In genomic region chr3:51478630-51479029, GRCh38 we compare ENCODE assay signal across 14 cellular contexts. TPM values are rescaled to one million over a fixed set of nuclear protein-coding genes. Genes with fewer than 3 reads are reported as not detected.
DNase-seq lines count a peak whose midpoint lies in the region; ATAC-seq, FAIRE-seq and TF ChIP-seq lines count a peak whose summit lies in the region.
"Had no signal": no experiment of that assay in that cellular context is flagged by ENCODE, and none has a peak within 500 bp of the region (broad histone marks: within the 10 kb centered on the region; RNA-seq: fewer than 3 reads in every experiment).

No MANE protein-coding gene starts in this region.

- no peak overlapping the region for H3K56ac ChIP-seq in H1 (replicated peaks; ENCODE audit: insufficient read length, low read depth, low read length)

- no peak overlapping the region for H2BK120ac ChIP-seq in H1 (replicated peaks; ENCODE audit: low read depth, low read length)

- H4K8ac ChIP-seq in H1 (ENCODE audit: extremely low read depth, insufficient read depth, low read length) = no peak overlapping the region

- in situ Hi-C loops in HepG2 (cut with HindIII; ENCODE audit: extremely low pct_ligation_motif_present, low pct_unique_long_range_greater_than_20kb) = no loop called here

- no peak overlapping the region for H3K23ac ChIP-seq in H1 (ENCODE audit: insufficient read length)

- no peaks in the 10 kb centered on the region for H3K23me2 ChIP-seq in H1 (ENCODE audit: low read depth, low read length)

- no peaks in the 10 kb centered on the region for H3K79me1 ChIP-seq in H1 (ENCODE audit: low read depth, low read length)

- H4K91ac ChIP-seq in H1 (replicated peaks; ENCODE audit: insufficient read length, low read length) = no peak overlapping the region

- no peak for ATAC-seq in HepG2
- no peak for ATAC-seq in right lobe of liver
- ATAC-seq: HCT116 had no signal

- TF ChIP-seq POLR2A in HepG2 (IDR thresholded peaks at IDR 0.05; ENCODE audit: insufficient read depth in 1 of 2, low read depth in 2 of 2, low read length in 2 of 2) (no peak), right lobe of liver (IDR thresholded peaks at IDR 0.05) (no peak), H1 (IDR thresholded peaks at IDR 0.05; ENCODE audit: control extremely low read depth in 1 of 2, low read depth in 2 of 2, low read length in 2 of 2) (no peak)

- no peak overlapping the region for H2BK15ac ChIP-seq in H1 (ENCODE audit: low read length)

- WGBS in HepG2 (ENCODE audit: low lambda C conversion rate) = 98% methylated on average over 4 of the region's 4 CpGs
- WGBS in right lobe of liver (ENCODE audit: insufficient coverage, low coverage, low lambda C conversion rate, missing lambda C conversion rate) = 97% methylated on average over 4 of the region's 4 CpGs
- WGBS in H1 (ENCODE audit: extremely low coverage in 1 of 2, insufficient coverage in 1 of 2, insufficient read length in 1 of 2, insufficient replicate concordance in 2 of 2, low coverage in 1 of 2, low lambda C conversion rate in 2 of 2, missing lambda C conversion rate in 1 of 2), 2 experiments = 93% methylated on average over 4 of the region's 4 CpGs; no CpG with 5 or more reads in 1 of the 2 experiments

- H3K4me2 ChIP-seq in HepG2 (ENCODE audit: low read depth, low read length) (no peak overlapping the region), H1 (ENCODE audit: insufficient read depth in 1 of 2, low read depth in 2 of 2, low read length in 2 of 2) (no peak overlapping the region)
- H3K4me2 ChIP-seq: BLaER1 had no signal

- DNase-seq in NCI-H82 (lab: John Stamatoyannopoulos, UW) (peak; percentile 19), NCI-H82 treated with DMSO at 0.1 percent for 48 hours (lab: John Stamatoyannopoulos, UW; ENCODE audit: unreplicated experiment) (no peak), HepG2 (ENCODE audit: low spot score) (no peak), right lobe of liver (no peak), H1 (ENCODE audit: low read depth in 1 of 2, low spot score in 2 of 2) (no peak), dedifferentiated amniotic fluid mesenchymal stem cell (ENCODE audit: extremely low spot score) (no peak), COLO829 (ENCODE audit: low spot score) (no peak)
- DNase-seq: AML-193; CD8-positive, alpha-beta memory T cell; DMS53 had no signal

- no peak overlapping the region for H3K4me3 ChIP-seq in HepG2 (replicated peaks in 1 of 3; ENCODE audit: insufficient read depth in 1 of 3, low read depth in 2 of 3, low read length in 3 of 3)
- H3K4me3 ChIP-seq in right lobe of liver = no peak overlapping the region
- no peak overlapping the region for H3K4me3 ChIP-seq in H1 (ENCODE audit: extremely low read depth in 1 of 4, insufficient read depth in 2 of 4, low read depth in 3 of 4, low read length in 4 of 4)
- H3K4me3 ChIP-seq: BLaER1 had no signal

- H3K27me3 ChIP-seq in HepG2 (ENCODE audit: control insufficient read depth in 1 of 2, insufficient read depth in 2 of 2, low read length in 2 of 2) = no peaks in the 10 kb centered on the region
- H3K27me3 ChIP-seq in right lobe of liver = no peaks in the 10 kb centered on the region
- no peaks in the 10 kb centered on the region for H3K27me3 ChIP-seq in H1 (replicated peaks in 1 of 4; ENCODE audit: control insufficient read depth in 3 of 4, extremely low read depth in 1 of 4, insufficient read depth in 3 of 4, low read length in 3 of 4)
- H3K27me3 ChIP-seq: BLaER1 had no signal

- H2BK20ac ChIP-seq in H1 (ENCODE audit: low read length) = no peak overlapping the region

- intact Hi-C loops in HepG2 (cut with micrococcal nuclease; ENCODE audit: unreplicated experiment) = no loop called here
- intact Hi-C loops in right lobe of liver (cut with DNase I) = no loop called here

- H2BK12ac ChIP-seq in H1 (ENCODE audit: low read depth, low read length) = no peak overlapping the region

- POLR2A ChIA-PET in HepG2 (lab: Yijun Ruan, JAX) = no interaction called here
- POLR2A ChIA-PET in H1 (lab: Charles Lee; ENCODE audit: partially characterized antibody) = no interaction called here

- no peak overlapping the region for H4K5ac ChIP-seq in H1 (ENCODE audit: insufficient read length, low read depth, low read length)

- CTCF ChIA-PET in HepG2 (lab: Yijun Ruan, JAX; ENCODE audit: low intra/inter-chr PET ratio, low total read pairs) = no interaction called here
- CTCF ChIA-PET in H1 (lab: Charles Lee; ENCODE audit: partially characterized antibody) = no interaction called here

- no peak overlapping the region for H3K18ac ChIP-seq in H1 (ENCODE audit: extremely low read depth, low read length)

- H3K36me3 ChIP-seq in HepG2 (replicated peaks in 1 of 2; ENCODE audit: control insufficient read depth in 1 of 2, insufficient read depth in 2 of 2, low read length in 2 of 2) (peaks cover 10 to 39% of the 10 kb centered on the region in 2 experiments; a peak in 4 of 5 replicates), right lobe of liver (peaks cover 0 to 41% (median 24%) of the 10 kb centered on the region in 4 donors), H1 (ENCODE audit: control insufficient read depth in 2 of 4, insufficient read depth in 4 of 4, low read length in 3 of 4) (peaks cover 0 to 25% (median 16%) of the 10 kb centered on the region in 4 experiments; a peak in 6 of 8 replicates)

- no peak overlapping the region for H2AFZ ChIP-seq in HepG2 (ENCODE audit: low read length)
- H2AFZ ChIP-seq in H1 (ENCODE audit: low read length) = no peak overlapping the region

- H3K9ac ChIP-seq in HepG2 (ENCODE audit: insufficient read depth, low read depth, low read length) = no peak overlapping the region
- no peak overlapping the region for H3K9ac ChIP-seq in H1 (replicated peaks in 1 of 4; ENCODE audit: extremely low read depth in 1 of 4, low read depth in 3 of 4, low read length in 3 of 4)
- H3K9ac ChIP-seq: BLaER1 had no signal

- TF ChIP-seq CTCF in HepG2 (CRISPR knock-in tag; IDR thresholded peaks at IDR 0.05) = no peak
- TF ChIP-seq CTCF in right lobe of liver (IDR thresholded peaks at IDR 0.05) = no peak
- TF ChIP-seq CTCF in H1 (IDR thresholded peaks at IDR 0.05; ENCODE audit: control extremely low read depth in 1 of 3, insufficient read depth in 1 of 3, low read depth in 1 of 3, low read length in 3 of 3) = no peak

- H4K20me1 ChIP-seq in HepG2 (ENCODE audit: insufficient read depth, low read length) (no peaks in the 10 kb centered on the region), H1 (replicated peaks in 1 of 2; ENCODE audit: control insufficient read depth in 1 of 2, insufficient read depth in 2 of 2, low read length in 2 of 2) (no peaks in the 10 kb centered on the region)

- no peak overlapping the region for H2AK5ac ChIP-seq in H1 (ENCODE audit: low read depth, low read length)

- TF ChIP-seq EP300 in HepG2 (IDR thresholded peaks at IDR 0.05; ENCODE audit: low read depth in 2 of 2, low read length in 2 of 2) (no peak), HepG2 (CRISPR knock-in tag; IDR thresholded peaks at IDR 0.05; ENCODE audit: borderline replicate concordance) (no peak), H1 (IDR thresholded peaks at IDR 0.05; ENCODE audit: borderline replicate concordance in 1 of 2, low read depth in 2 of 2, low read length in 2 of 2) (no peak)

- no peak overlapping the region for H3K14ac ChIP-seq in H1 (ENCODE audit: insufficient read length)

- H3K79me2 ChIP-seq in HepG2 (ENCODE audit: insufficient read depth, low read length) = no peaks in the 10 kb centered on the region
- H3K79me2 ChIP-seq in H1 (ENCODE audit: control insufficient read depth in 1 of 2, insufficient read depth in 2 of 2, low read length in 2 of 2) = no peaks in the 10 kb centered on the region

- H3K4ac ChIP-seq in H1 (replicated peaks; ENCODE audit: insufficient read length, low read depth, low read length) = no peak overlapping the region

- no peak for FAIRE-seq in HepG2 (lab: Jason Lieb, UNC)
- no peak for FAIRE-seq in H1 (lab: Jason Lieb, UNC)
- FAIRE-seq: H54 had no signal

- H3K27ac ChIP-seq in HepG2 (ENCODE audit: extremely low read length, insufficient read depth, low read length) (no peak overlapping the region), right lobe of liver (no peak overlapping the region), H1 (ENCODE audit: low read depth, low read length) (no peak overlapping the region)
- H3K27ac ChIP-seq: 22Rv1, BLaER1 had no signal

- no peaks in the 10 kb centered on the region for H3K9me3 ChIP-seq in HepG2 (ENCODE audit: low read length)
- no peaks in the 10 kb centered on the region for H3K9me3 ChIP-seq in right lobe of liver
- no peaks in the 10 kb centered on the region for H3K9me3 ChIP-seq in H1 (ENCODE audit: insufficient read depth in 2 of 2, low read depth in 1 of 2, low read length in 1 of 2)
- H3K9me3 ChIP-seq: BLaER1 had no signal

- H3K4me1 ChIP-seq in HepG2 (ENCODE audit: insufficient read depth, low read length) (no peaks in the 10 kb centered on the region), right lobe of liver (no peaks in the 10 kb centered on the region), H1 (replicated peaks in 1 of 4; ENCODE audit: control insufficient read depth in 3 of 4, insufficient read depth in 4 of 4, low read length in 3 of 4) (no peaks in the 10 kb centered on the region)
- H3K4me1 ChIP-seq: BLaER1 had no signal

- no peak for TF ChIP-seq RAD21 in HepG2 (CRISPR knock-in tag; IDR thresholded peaks at IDR 0.05)
- TF ChIP-seq RAD21 in H1 (IDR thresholded peaks at IDR 0.05 in 1 of 2, conservative IDR thresholded peaks at IDR 0.05 in 1 of 2; ENCODE audit: low read depth in 2 of 2, low read length in 2 of 2) = no peak

- no peak overlapping the region for H2BK5ac ChIP-seq in H1 (ENCODE audit: low read depth, low read length)

- BruUV-seq in HepG2 (replicated peaks; lab: Mats Ljungman, UMichigan) = TSS peak; percentile 41

RNA-seq across cellular contexts. Expression of gene DCAF1, which starts 21.2 kb away (rescaled TPM):
- total RNA-seq in HepG2 (2016; rRNA removed; fragmentation: Illumina TruSeq; extraction: Trizol) (14.3 and 23.3 TPM in 2 replicates), right lobe of liver (10 to 100 TPM in 2 of 6 experiments, 1 to 10 TPM in 4; 8.2 to 11.6 (median 9.5) TPM)
- 4.8 and 5.0 TPM in 2 replicates for total RNA-seq in HepG2 (2016; cell fraction: cytosol; rRNA removed; fragmentation: Illumina TruSeq; extraction: Trizol; ENCODE audit: low read depth)
- 13.7 and 21.8 TPM in 2 replicates for total RNA-seq in HepG2 (2016; cell fraction: insoluble cytoplasmic fraction; rRNA removed; fragmentation: Illumina TruSeq; extraction: Trizol)
- total RNA-seq in HepG2 (2016; cell fraction: membrane; rRNA removed; fragmentation: Illumina TruSeq; extraction: Trizol) = 6.6 and 6.7 TPM in 2 replicates
- total RNA-seq in HepG2 (2016; cell fraction: nucleus; rRNA removed; fragmentation: Illumina TruSeq; extraction: Trizol) = 16.2 and 17.2 TPM in 2 replicates
- polyA plus RNA-seq in HepG2 (2011; rRNA removed) (7.5 and 7.7 TPM in 2 replicates), H1 (2011; rRNA removed) (9.8 and 10.1 TPM in 2 replicates)
- polyA plus RNA-seq in HepG2 (2011; cell fraction: cytosol; rRNA removed) = 5.0 and 6.2 TPM in 2 replicates
- polyA plus RNA-seq in HepG2 (2011; cell fraction: nucleus; rRNA removed) = 14.1 and 15.6 TPM in 2 replicates
- polyA plus RNA-seq in HepG2 (2012) = 11.2 and 12.3 TPM in 2 replicates
- 0.66 and 0.68 TPM in 2 replicates for polyA plus RNA-seq in HepG2 (2016; cell fraction: cytosol; fragmentation: Illumina TruSeq; extraction: Trizol; ENCODE audit: low read depth)
- polyA plus RNA-seq in HepG2 (2016; cell fraction: insoluble cytoplasmic fraction; fragmentation: Illumina TruSeq; extraction: Trizol; ENCODE audit: low read depth) = 15.7 and 17.6 TPM in 2 replicates
- 2.2 and 2.3 TPM in 2 replicates for polyA plus RNA-seq in HepG2 (2016; cell fraction: membrane; fragmentation: Illumina TruSeq; extraction: Trizol; ENCODE audit: low read depth)
- polyA plus RNA-seq in HepG2 (2016; cell fraction: nucleus; fragmentation: Illumina TruSeq; extraction: Trizol; ENCODE audit: insufficient read depth, low read depth) = 26.5 and 28.6 TPM in 2 replicates
- 23.4 and 48.5 TPM in 2 replicates for polyA minus RNA-seq in HepG2 (2011; rRNA and poly(A)+ RNA removed; ENCODE audit: low replicate concordance)
- 10.9 and 11.4 TPM in 2 replicates for polyA minus RNA-seq in HepG2 (2011; cell fraction: cytosol; rRNA and poly(A)+ RNA removed)
- polyA minus RNA-seq in HepG2 (2011; cell fraction: nucleus; rRNA and poly(A)+ RNA removed) = 14.0 and 16.2 TPM in 2 replicates
- 29.7 and 31.0 TPM in 2 replicates for total RNA-seq in H1 (2021; fragmentation: NEBNext Ultra II Directional; extraction: Animal tissue kit (Norgen Biotek cat#: 25700))
- 13.0 TPM for polyA plus RNA-seq in H1 (2011; cell fraction: cytosol; rRNA removed)
- 15.6 TPM for polyA plus RNA-seq in H1 (2011; cell fraction: nucleus; rRNA removed)
- 18.9 to 24.1 TPM (median 21.5 TPM) in 4 replicates for polyA plus RNA-seq in H1 (2012, experiment 1 of 2)
- 1.7 TPM for polyA plus RNA-seq in H1 (2012, experiment 2 of 2)
- polyA plus RNA-seq in H1 (2013, experiment 1 of 2) = 14.1 TPM
- 12.5 TPM for polyA plus RNA-seq in H1 (2013, experiment 2 of 2)
- 30.5 and 38.8 TPM in 2 replicates for polyA minus RNA-seq in H1 (2011; rRNA and poly(A)+ RNA removed)
- polyA minus RNA-seq in H1 (2011; cell fraction: cytosol; rRNA and poly(A)+ RNA removed) = 16.5 TPM
- 18.5 TPM for polyA minus RNA-seq in H1 (2011; cell fraction: nucleus; rRNA and poly(A)+ RNA removed)

RNA-seq across cellular contexts. Expression of gene RAD54L2, which starts 59.9 kb away (rescaled TPM):
- 14.4 and 14.8 TPM in 2 replicates for total RNA-seq in HepG2 (2016; rRNA removed; fragmentation: Illumina TruSeq; extraction: Trizol)
- 7.6 and 9.0 TPM in 2 replicates for total RNA-seq in HepG2 (2016; cell fraction: cytosol; rRNA removed; fragmentation: Illumina TruSeq; extraction: Trizol; ENCODE audit: low read depth)
- total RNA-seq in HepG2 (2016; cell fraction: insoluble cytoplasmic fraction; rRNA removed; fragmentation: Illumina TruSeq; extraction: Trizol) = 12.0 and 15.1 TPM in 2 replicates
- 7.8 and 8.1 TPM in 2 replicates for total RNA-seq in HepG2 (2016; cell fraction: membrane; rRNA removed; fragmentation: Illumina TruSeq; extraction: Trizol)
- total RNA-seq in HepG2 (2016; cell fraction: nucleus; rRNA removed; fragmentation: Illumina TruSeq; extraction: Trizol) = 22.2 and 23.7 TPM in 2 replicates
- 4.9 and 5.5 TPM in 2 replicates for polyA plus RNA-seq in HepG2 (2011; rRNA removed)
- polyA plus RNA-seq in HepG2 (2011; cell fraction: cytosol; rRNA removed) = 1.9 and 2.3 TPM in 2 replicates
- 13.0 and 13.7 TPM in 2 replicates for polyA plus RNA-seq in HepG2 (2011; cell fraction: nucleus; rRNA removed)
- 5.0 and 5.8 TPM in 2 replicates for polyA plus RNA-seq in HepG2 (2012)
- polyA plus RNA-seq in HepG2 (2016; cell fraction: cytosol; fragmentation: Illumina TruSeq; extraction: Trizol; ENCODE audit: low read depth) = 0.18 and 0.20 TPM in 2 replicates
- 4.3 and 4.8 TPM in 2 replicates for polyA plus RNA-seq in HepG2 (2016; cell fraction: insoluble cytoplasmic fraction; fragmentation: Illumina TruSeq; extraction: Trizol; ENCODE audit: low read depth)
- 0.70 and 0.93 TPM in 2 replicates for polyA plus RNA-seq in HepG2 (2016; cell fraction: membrane; fragmentation: Illumina TruSeq; extraction: Trizol; ENCODE audit: low read depth)
- polyA plus RNA-seq in HepG2 (2016; cell fraction: nucleus; fragmentation: Illumina TruSeq; extraction: Trizol; ENCODE audit: insufficient read depth, low read depth) = 20.2 and 20.5 TPM in 2 replicates
- polyA minus RNA-seq in HepG2 (2011; rRNA and poly(A)+ RNA removed; ENCODE audit: low replicate concordance) = 21.7 and 33.6 TPM in 2 replicates
- 7.8 and 11.7 TPM in 2 replicates for polyA minus RNA-seq in HepG2 (2011; cell fraction: cytosol; rRNA and poly(A)+ RNA removed)
- polyA minus RNA-seq in HepG2 (2011; cell fraction: nucleus; rRNA and poly(A)+ RNA removed) = 33.7 and 44.8 TPM in 2 replicates
- 10 to 100 TPM in 5 of 6 experiments, 1 to 10 TPM in 1; 8.0 to 21.1 (median 13.7) TPM for total RNA-seq in right lobe of liver
- 32.6 and 35.2 TPM in 2 replicates for total RNA-seq in H1 (2021; fragmentation: NEBNext Ultra II Directional; extraction: Animal tissue kit (Norgen Biotek cat#: 25700))
- polyA plus RNA-seq in H1 (2011; rRNA removed) = 7.1 and 8.2 TPM in 2 replicates
- polyA plus RNA-seq in H1 (2011; cell fraction: cytosol; rRNA removed) = 6.3 TPM
- polyA plus RNA-seq in H1 (2011; cell fraction: nucleus; rRNA removed) = 13.1 TPM
- polyA plus RNA-seq in H1 (2012, experiment 1 of 2) = 11.4 to 13.5 TPM (median 12.6 TPM) in 4 replicates
- 2.7 TPM for polyA plus RNA-seq in H1 (2012, experiment 2 of 2)
- polyA plus RNA-seq in H1 (2013, experiment 1 of 2) = 7.7 TPM
- 7.6 TPM for polyA plus RNA-seq in H1 (2013, experiment 2 of 2)
- polyA minus RNA-seq in H1 (2011; rRNA and poly(A)+ RNA removed) = 55.6 and 59.4 TPM in 2 replicates
- polyA minus RNA-seq in H1 (2011; cell fraction: cytosol; rRNA and poly(A)+ RNA removed) = 29.8 TPM
- polyA minus RNA-seq in H1 (2011; cell fraction: nucleus; rRNA and poly(A)+ RNA removed) = 37.0 TPM
